8 cellular contexts compared by ENCODE assay signal in the genomic region with DNA sequence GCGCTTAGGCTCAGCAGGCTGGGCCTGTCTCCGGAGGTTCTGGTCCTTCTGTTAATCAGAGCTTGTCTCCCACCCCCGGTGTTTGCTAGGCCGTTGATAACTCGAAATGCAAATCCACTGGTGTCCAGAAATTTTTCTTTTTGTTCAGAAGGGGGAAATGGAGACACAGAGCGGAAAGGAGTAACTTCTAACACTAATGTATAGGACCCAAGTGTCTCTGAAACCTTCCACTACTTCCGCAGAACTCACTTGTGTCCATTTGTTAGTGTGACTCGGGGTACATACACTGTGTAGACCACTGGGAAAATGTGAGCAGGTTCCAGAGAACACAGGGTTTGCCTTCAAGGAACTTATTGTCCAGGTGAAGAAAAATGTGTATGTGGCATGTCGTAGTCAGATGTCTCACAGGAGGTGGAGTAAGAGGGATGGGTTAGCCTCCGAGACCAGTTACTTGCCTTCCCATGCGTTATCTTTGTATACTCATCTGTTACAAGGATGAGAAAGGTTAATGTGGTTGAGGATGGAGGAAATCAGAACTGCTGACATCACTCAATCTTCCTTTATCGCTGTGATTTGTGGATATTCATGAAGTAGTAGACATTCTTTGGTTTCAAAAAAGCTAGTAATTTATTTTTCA. TPM values are rescaled to one million over a fixed set of nuclear protein-coding genes. Genes with fewer than 3 reads are reported as not detected.
DNase-seq lines count a peak whose midpoint lies in the region; ATAC-seq and TF ChIP-seq lines count a peak whose summit lies in the region.

No MANE protein-coding gene starts in this region.

- TF ChIP-seq CTCF in PC-9 (conservative IDR thresholded peaks at IDR 0.05), result no peak
- no peak for TF ChIP-seq CTCF in ascending aorta (IDR thresholded peaks at IDR 0.05)

- TSS peak; percentile 63 for BruUV-seq in PC-9 (replicated peaks; lab: Mats Ljungman, UMichigan)

- H3K27me3 ChIP-seq in PC-9 (ENCODE audit: insufficient read depth, low read depth) (no peaks in the 10 kb centered on the region), ascending aorta (no peaks in the 10 kb centered on the region), iPS-15b (ENCODE audit: control insufficient read depth, insufficient read depth, low read length) (no peaks in the 10 kb centered on the region), skeletal muscle tissue (ENCODE audit: control insufficient read depth in 3 of 3, insufficient read depth in 3 of 3, low read length in 3 of 3) (no peaks in the 10 kb centered on the region)

- peaks cover 18% of the 10 kb centered on the region; the same call in 1 of the 2 replicates for H3F3A ChIP-seq in PC-9 (ENCODE audit: insufficient read depth, low read depth)

- H3K79me2 ChIP-seq in PC-9 (ENCODE audit: low read depth), result peaks cover 66% of the 10 kb centered on the region

- ATAC-seq in HG02763 (IDR thresholded peaks at IDR 0.05; ENCODE audit: unreplicated experiment), result peak; percentile 6

- H2AFZ ChIP-seq in PC-9, result peak overlapping the region; percentile 94

- H3K4me2 ChIP-seq in PC-9, result peak overlapping the region; percentile 95

- no peaks in the 10 kb centered on the region for H3K9me3 ChIP-seq in PC-9 (ENCODE audit: insufficient read depth, low read depth)
- H3K9me3 ChIP-seq in ascending aorta, result no peaks in the 10 kb centered on the region
- no peaks in the 10 kb centered on the region for H3K9me3 ChIP-seq in iPS-15b (ENCODE audit: control insufficient read depth, insufficient read depth, low read length)
- H3K9me3 ChIP-seq in skeletal muscle tissue (ENCODE audit: control insufficient read depth in 3 of 3, low read length in 3 of 3), result no peaks in the 10 kb centered on the region

- H3K9me2 ChIP-seq in PC-9 (ENCODE audit: insufficient read depth), result no peaks in the 10 kb centered on the region

- H3K27ac ChIP-seq in PC-9 (peak overlapping the region; percentile 83), ascending aorta (peak overlapping the region; percentile 100), skeletal muscle tissue (ENCODE audit: low read depth, low read length) (peak overlapping the region; percentile 98)

- H3K4me3 ChIP-seq in PC-9, result peak overlapping the region; percentile 98
- peak overlapping the region; percentile 84 to 98 for H3K4me3 ChIP-seq in ascending aorta
- H3K4me3 ChIP-seq in iPS-15b (ENCODE audit: low read depth, low read length), result peak overlapping the region; percentile 53
- H3K4me3 ChIP-seq in skeletal muscle tissue (ENCODE audit: low read length in 3 of 3), result peak overlapping the region; percentile 94 to 95 (median 95)

- H3K4me1 ChIP-seq in PC-9 (replicated peaks; ENCODE audit: insufficient read depth) (peaks cover 28% of the 10 kb centered on the region), ascending aorta (peaks cover 6 to 34% of the 10 kb centered on the region in 2 donors), iPS-15b (ENCODE audit: control insufficient read depth, insufficient read depth, low read length) (peaks cover 3% of the 10 kb centered on the region), skeletal muscle tissue (ENCODE audit: control insufficient read depth in 3 of 3, insufficient read depth in 3 of 3, low read length in 3 of 3) (peaks cover 12 to 25% (median 24%) of the 10 kb centered on the region in 3 donors)

- CTCF ChIA-PET in PC-9 (lab: Charles Lee), result interaction anchor here (0.5 to 0.6 kb wide), 2 partner anchors 32 to 48 kb away, joined by 3 read pairs; no protein-coding TSS in a partner anchor

- POLR2A ChIA-PET in PC-9 (lab: Charles Lee; ENCODE audit: unreplicated experiment), result interaction anchor here (0.6 to 0.7 kb wide), 2 partner anchors 84 to 308 kb away, joined by 3 to 7 read pairs; no protein-coding TSS in a partner anchor

- H3K9ac ChIP-seq in iPS-15b (ENCODE audit: low read depth, low read length) (peak overlapping the region; percentile 94), skeletal muscle tissue (ENCODE audit: low read depth in 1 of 3, low read length in 3 of 3) (peak overlapping the region; percentile 98 to 100 (median 100))

- intact Hi-C loops in PC-9 (cut with micrococcal nuclease; ENCODE audit: unreplicated experiment) (loop anchor here (2.0 kb wide), 1 partner anchor 428 kb away; no protein-coding TSS in a partner anchor), ascending aorta (cut with DNase I) (loop anchor here (2.0 to 10.0 kb wide), 2 partner anchors 22 to 512 kb away; a partner anchor contains a TSS)

- H4K20me1 ChIP-seq in PC-9 (ENCODE audit: insufficient read depth), result peaks cover 50% of the 10 kb centered on the region

- H3K36me3 ChIP-seq in PC-9 (ENCODE audit: low read depth), result peaks cover 5% of the 10 kb centered on the region; the same call in 1 of the 2 replicates
- no peaks in the 10 kb centered on the region for H3K36me3 ChIP-seq in ascending aorta
- H3K36me3 ChIP-seq in iPS-15b (ENCODE audit: control insufficient read depth, insufficient read depth, low read length), result no peaks in the 10 kb centered on the region
- peaks cover 0 to 4% (median 0%) of the 10 kb centered on the region in 3 donors for H3K36me3 ChIP-seq in skeletal muscle tissue (ENCODE audit: control insufficient read depth in 3 of 3, insufficient read depth in 3 of 3, low read length in 3 of 3)

- peak; percentile 14 for DNase-seq in NCI-H748 (lab: John Stamatoyannopoulos, UW; ENCODE audit: unreplicated experiment)
- DNase-seq in NCI-H748 treated with DMSO at 0.1 percent for 48 hours (lab: John Stamatoyannopoulos, UW), result no peak
- DNase-seq in PC-9, result peak in 1 of 2 experiments; percentile 63
- DNase-seq in ascending aorta (ENCODE audit: low spot score in 2 of 2), result no peak
- no peak for DNase-seq in foreskin melanocyte

RNA-seq across cellular contexts. Expression of a gene that starts 0.8 kb away (rescaled TPM):
- 79.8 and 105 TPM in 2 replicates for total RNA-seq in PC-9 (2021)
- total RNA-seq in ascending aorta, result 93.8 TPM
- total RNA-seq in skeletal muscle tissue, result 61.1 TPM

RNA-seq across cellular contexts. Expression of a gene that starts 7.3 kb away (rescaled TPM):
- 19.2 and 22.1 TPM in 2 replicates for total RNA-seq in PC-9 (2021)
- total RNA-seq in ascending aorta, result 34.9 TPM
- total RNA-seq in skeletal muscle tissue, result 26.6 TPM

RNA-seq across cellular contexts. Expression of a gene that starts 34.4 kb away (rescaled TPM):
- total RNA-seq in PC-9 (2021), result 122 and 125 TPM in 2 replicates
- 200 TPM for total RNA-seq in ascending aorta
- 54.8 TPM for total RNA-seq in skeletal muscle tissue

RNA-seq across cellular contexts. Expression of a gene that starts 42.0 kb away (rescaled TPM):
- total RNA-seq in PC-9 (2021) (14.1 and 21.2 TPM in 2 replicates), ascending aorta (133 TPM), skeletal muscle tissue (8.9 TPM)

RNA-seq across cellular contexts. Expression of a gene that starts 45.8 kb away (rescaled TPM):
- total RNA-seq in PC-9 (2021) (0.41 and 1.4 TPM in 2 replicates), ascending aorta (30.4 TPM), skeletal muscle tissue (1.0 TPM)
